ENCODE assay signal across 13 cellular contexts in genomic region chr16:65010136-65010535, GRCh38.
"Had no signal": no experiment of that assay in that cellular context is flagged by ENCODE, and none has a peak within 500 bp of the region (broad histone marks: within the 10 kb centered on the region; RNA-seq: fewer than 3 reads in every experiment).

No MANE protein-coding gene starts in this region.

- H3K27ac ChIP-seq: brain microvascular endothelial cell had no signal

- ATAC-seq: esophagus mucosa; left ventricle myocardium superior; right cardiac atrium; stimulated activated effector memory CD8-positive, alpha-beta T cell treated with anti-CD3 and anti-CD28 coated beads, Interleukin-12 subunit alpha, Interleukin-12 subunit beta, amount 100 ng/mL, for 72 hours had no signal

- H3K27me3 Mint-ChIP-seq: activated B cell treated with CpG ODN at 0.5 μM for 24 hours; activated CD4-positive, alpha-beta T cell treated with anti-CD3 and anti-CD28 coated beads, Interleukin-2, amount 10 ng/mL, durations not matched to agents 24 days and 14 days had no signal

- H3K4me3 Mint-ChIP-seq: activated B cell treated with CpG ODN at 0.5 μM for 24 hours; activated CD4-positive, alpha-beta T cell treated with anti-CD3 and anti-CD28 coated beads, Interleukin-2, amount 10 ng/mL, durations not matched to agents 24 days and 14 days; stimulated activated effector memory CD8-positive, alpha-beta T cell treated with anti-CD3 and anti-CD28 coated beads, Interleukin-12 subunit alpha, Interleukin-12 subunit beta, amount 100 ng/mL, for 72 hours; type B pancreatic cell had no signal

- H3K36me3 Mint-ChIP-seq: stimulated activated effector memory CD8-positive, alpha-beta T cell treated with anti-CD3 and anti-CD28 coated beads, Interleukin-12 subunit alpha, Interleukin-12 subunit beta, amount 100 ng/mL, for 72 hours had no signal

- H3K27me3 ChIP-seq: brain microvascular endothelial cell had no signal

- DNase-seq: activated B cell treated with CpG ODN at 0.5 μM for 24 hours; activated CD4-positive, alpha-beta T cell treated with anti-CD3 and anti-CD28 coated beads, Interleukin-2, amount 10 ng/mL, durations not matched to agents 24 days and 14 days; activated naive CD4-positive, alpha-beta T cell treated with anti-CD3 and anti-CD28 coated beads, Interleukin-2, amount 50 U/mL, for 16 hours; brain microvascular endothelial cell; cerebellar nuclear complex; dermis blood vessel endothelial cell; left ventricle myocardium superior; right cardiac atrium; T-helper 2 cell had no signal

- H3K27ac Mint-ChIP-seq: activated B cell treated with CpG ODN at 0.5 μM for 24 hours; activated CD4-positive, alpha-beta T cell treated with anti-CD3 and anti-CD28 coated beads, Interleukin-2, amount 10 ng/mL, durations not matched to agents 24 days and 14 days; activated T-helper 2 cell treated with anti-CD3 and anti-CD28 coated beads, Interferon-gamma antibody, Interleukin-2, Interleukin-4, amounts not matched to agents 10 μg/mL and 5 μg/mL and 100 μg/mL, durations not matched to agents 14 hours and 24 hours and 36 hours; stimulated activated effector memory CD8-positive, alpha-beta T cell treated with anti-CD3 and anti-CD28 coated beads, Interleukin-12 subunit alpha, Interleukin-12 subunit beta, amount 100 ng/mL, for 72 hours; type B pancreatic cell had no signal

- H3K4me1 Mint-ChIP-seq: activated B cell treated with CpG ODN at 0.5 μM for 24 hours; activated CD4-positive, alpha-beta T cell treated with anti-CD3 and anti-CD28 coated beads, Interleukin-2, amount 10 ng/mL, durations not matched to agents 24 days and 14 days; stimulated activated effector memory CD8-positive, alpha-beta T cell treated with anti-CD3 and anti-CD28 coated beads, Interleukin-12 subunit alpha, Interleukin-12 subunit beta, amount 100 ng/mL, for 72 hours had no signal
